ENCODE assay signal across 22 cellular contexts in the genomic region with DNA sequence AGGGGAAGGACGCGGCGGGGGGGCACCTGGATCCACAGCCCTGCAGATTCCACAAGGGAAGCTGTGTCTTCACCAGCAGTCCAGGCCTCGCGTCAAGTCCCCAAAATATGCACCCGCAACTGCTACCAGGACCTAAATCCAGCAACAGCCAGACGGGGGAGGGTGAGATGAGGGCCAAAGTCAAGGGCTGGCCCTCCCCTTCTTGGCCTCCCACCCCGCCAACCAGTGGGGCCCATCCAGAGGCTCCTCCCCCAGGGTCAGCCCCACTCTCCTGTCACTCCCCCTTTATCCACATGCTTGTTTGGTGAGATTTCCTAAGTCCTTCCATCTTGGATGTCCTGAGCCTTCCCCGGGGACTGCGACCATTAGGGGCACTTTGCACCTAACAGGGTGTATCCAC.
"Had no signal": no experiment of that assay in that cellular context is flagged by ENCODE, and none has a peak within 500 bp of the region (broad histone marks: within the 10 kb centered on the region; RNA-seq: fewer than 3 reads in every experiment).

No MANE protein-coding gene starts in this region.

- ATAC-seq: activated CD8-positive, alpha-beta T cell treated with anti-CD3 and anti-CD28 coated beads for 36 hours; activated T-cell treated with anti-CD3 and anti-CD28 coated beads, Interleukin-2, amount 50 U/mL, for 72 hours; PC-3; T-helper 17 cell had no signal

- DNase-seq: activated CD4-positive, alpha-beta T cell treated with anti-CD3 and anti-CD28 coated beads for 4 hours; activated CD8-positive, alpha-beta memory T cell treated with anti-CD3 and anti-CD28 coated beads, Interleukin-2, amount 50 U/mL, for 4 hours; activated CD8-positive, alpha-beta T cell treated with anti-CD3 and anti-CD28 coated beads for 36 hours; activated gamma-delta T cell treated with Interleukin-2 at 50 U/mL for 16 hours; activated naive CD4-positive, alpha-beta T cell treated with anti-CD3 and anti-CD28 coated beads, Interleukin-2, amount 10 ng/mL, durations not matched to agents 7 days and 5 days; activated naive CD8-positive, alpha-beta T cell treated with anti-CD3 and anti-CD28 coated beads for 36 hours; activated T-cell treated with anti-CD3 and anti-CD28 coated beads, Interleukin-2, amount 50 U/mL, for 72 hours; cerebellar nuclear complex; KG1; NCI-H1048; NCI-H146; NCI-H2029; NCI-H2107; NCI-H2171 treated with DMSO at 0.1 percent for 48 hours; NCI-H226; NCI-H526; NCI-H774; NK-92 treated with Interleukin-12 subunit alpha and Interleukin-12 subunit beta, amount 100 ng/mL, for 24 hours; PC-3; SIG-M5; T-helper 17 cell; T-helper 9 cell had no signal
